34 cellular contexts compared by ENCODE assay signal in genomic region chr12:25082628-25083027, GRCh38.
"Had no signal": no experiment of that assay in that cellular context is flagged by ENCODE, and none has a peak within 500 bp of the region (broad histone marks: within the 10 kb centered on the region; RNA-seq: fewer than 3 reads in every experiment).

No MANE protein-coding gene starts in this region.

- H3K27ac Mint-ChIP-seq: activated B cell treated with CpG ODN at 0.5 μM for 24 hours; activated CD8-positive, alpha-beta T cell treated with anti-CD3 and anti-CD28 coated beads for 36 hours; activated naive CD4-positive, alpha-beta T cell treated with anti-CD3 and anti-CD28 coated beads for 36 hours; activated naive CD4-positive, alpha-beta T cell treated with anti-CD3 and anti-CD28 coated beads, Interleukin-2, amount 50 U/mL, for 24 hours; activated naive CD8-positive, alpha-beta T cell treated with anti-CD3 and anti-CD28 coated beads for 36 hours; activated naive CD8-positive, alpha-beta T cell treated with anti-CD3 and anti-CD28 coated beads, Interleukin-2, amount 50 U/mL, for 24 hours; activated T-helper 17 cell treated with anti-CD3 and anti-CD28 coated beads, Interleukin-2, amount 50 U/mL, for 72 hours; effector memory CD8-positive, alpha-beta T cell; T-helper 17 cell; T-helper 2 cell treated with Interferon-gamma antibody and Interleukin-4, amounts not matched to agents 5 μg/mL and 100 μg/mL, for 36 hours had no signal

- H3K27ac ChIP-seq: adrenal gland, body of pancreas, esophagus muscularis mucosa, foreskin keratinocyte, gastrocnemius medialis, heart left ventricle, WERI-Rb-1 had no signal

- ATAC-seq: activated CD4-positive, CD25-positive, alpha-beta regulatory T cell treated with anti-CD3 and anti-CD28 coated beads, Interleukin-2, amount 50 U/mL, for 24 hours; activated CD8-positive, alpha-beta T cell treated with anti-CD3 and anti-CD28 coated beads for 36 hours; activated naive CD8-positive, alpha-beta T cell treated with anti-CD3 and anti-CD28 coated beads, Interleukin-2, amount 50 U/mL, for 24 hours; activated T-cell treated with anti-CD3 and anti-CD28 coated beads, Interleukin-2, amount 50 U/mL, for 4 hours; activated T-helper 17 cell treated with anti-CD3 and anti-CD28 coated beads, Interleukin-2, amount 50 U/mL, for 72 hours; body of pancreas; effector memory CD8-positive, alpha-beta T cell; foreskin keratinocyte; gastrocnemius medialis; heart left ventricle; T-helper 17 cell had no signal

- H3K9me3 ChIP-seq: adrenal gland, body of pancreas, esophagus muscularis mucosa, gastrocnemius medialis, heart left ventricle had no signal

- H3K9me3 Mint-ChIP-seq: activated B cell treated with CpG ODN at 0.5 μM for 24 hours; activated CD8-positive, alpha-beta T cell treated with anti-CD3 and anti-CD28 coated beads for 36 hours; activated naive CD4-positive, alpha-beta T cell treated with anti-CD3 and anti-CD28 coated beads for 36 hours; activated naive CD4-positive, alpha-beta T cell treated with anti-CD3 and anti-CD28 coated beads, Interleukin-2, amount 50 U/mL, for 24 hours; activated naive CD8-positive, alpha-beta T cell treated with anti-CD3 and anti-CD28 coated beads for 36 hours; activated naive CD8-positive, alpha-beta T cell treated with anti-CD3 and anti-CD28 coated beads, Interleukin-2, amount 50 U/mL, for 24 hours; activated T-cell treated with anti-CD3 and anti-CD28 coated beads, Interleukin-2, amount 50 U/mL, for 4 hours; activated T-helper 17 cell treated with anti-CD3 and anti-CD28 coated beads, Interleukin-2, amount 50 U/mL, for 72 hours; effector memory CD8-positive, alpha-beta T cell; T-helper 2 cell treated with Interferon-gamma antibody and Interleukin-4, amounts not matched to agents 5 μg/mL and 100 μg/mL, for 36 hours had no signal

- H3K27me3 ChIP-seq: adrenal gland, body of pancreas, esophagus muscularis mucosa, foreskin keratinocyte, gastrocnemius medialis, heart left ventricle had no signal

- DNase-seq: activated B cell treated with CpG ODN at 0.5 μM for 24 hours; activated CD4-positive, alpha-beta T cell treated with anti-CD3 and anti-CD28 coated beads for 48 hours; activated CD4-positive, alpha-beta T cell treated with anti-CD3 and anti-CD28 coated beads, Interleukin-2, amount 50 U/mL, for 1 hour; activated CD4-positive, alpha-beta T cell treated with anti-CD3 and anti-CD28 coated beads, Interleukin-2, amount 50 U/mL, for 48 hours; activated CD8-positive, alpha-beta memory T cell treated with anti-CD3 and anti-CD28 coated beads for 24 hours; activated CD8-positive, alpha-beta T cell treated with anti-CD3 and anti-CD28 coated beads for 36 hours; activated effector memory CD4-positive, alpha-beta T cell treated with Interleukin-2 at 50 U/mL for 16 hours; activated gamma-delta T cell treated with Interleukin-2 at 50 U/mL for 16 hours; activated naive CD4-positive, alpha-beta T cell treated with anti-CD3 and anti-CD28 coated beads for 36 hours; activated naive CD8-positive, alpha-beta T cell treated with anti-CD3 and anti-CD28 coated beads for 36 hours; activated naive CD8-positive, alpha-beta T cell treated with anti-CD3 and anti-CD28 coated beads, Interleukin-2, amount 50 U/mL, for 24 hours; activated T-cell treated with anti-CD3 and anti-CD28 coated beads, Interleukin-2, amount 50 U/mL, for 4 hours; adrenal gland; amygdala; aorta; body of pancreas; caudate nucleus; cortex of kidney; effector CD4-positive, alpha-beta T cell; effector memory CD8-positive, alpha-beta T cell; erythroblast; foreskin keratinocyte; gastrocnemius medialis; glutamatergic neuron; heart left ventricle; T-helper 17 cell; T1000; WERI-Rb-1 had no signal

- H3K4me3 Mint-ChIP-seq: activated B cell treated with CpG ODN at 0.5 μM for 24 hours; activated CD8-positive, alpha-beta T cell treated with anti-CD3 and anti-CD28 coated beads for 36 hours; activated naive CD4-positive, alpha-beta T cell treated with anti-CD3 and anti-CD28 coated beads for 36 hours; activated naive CD4-positive, alpha-beta T cell treated with anti-CD3 and anti-CD28 coated beads, Interleukin-2, amount 50 U/mL, for 24 hours; activated naive CD8-positive, alpha-beta T cell treated with anti-CD3 and anti-CD28 coated beads for 36 hours; activated naive CD8-positive, alpha-beta T cell treated with anti-CD3 and anti-CD28 coated beads, Interleukin-2, amount 50 U/mL, for 24 hours; activated T-cell treated with anti-CD3 and anti-CD28 coated beads, Interleukin-2, amount 50 U/mL, for 4 hours; activated T-helper 17 cell treated with anti-CD3 and anti-CD28 coated beads, Interleukin-2, amount 50 U/mL, for 72 hours; effector memory CD8-positive, alpha-beta T cell; T-helper 17 cell; T-helper 2 cell treated with Interferon-gamma antibody and Interleukin-4, amounts not matched to agents 5 μg/mL and 100 μg/mL, for 36 hours had no signal

- H3K36me3 ChIP-seq: adrenal gland, esophagus muscularis mucosa, gastrocnemius medialis, WERI-Rb-1 had no signal

- H3K27me3 Mint-ChIP-seq: activated B cell treated with CpG ODN at 0.5 μM for 24 hours; activated CD8-positive, alpha-beta T cell treated with anti-CD3 and anti-CD28 coated beads for 36 hours; activated naive CD4-positive, alpha-beta T cell treated with anti-CD3 and anti-CD28 coated beads, Interleukin-2, amount 50 U/mL, for 24 hours; activated naive CD8-positive, alpha-beta T cell treated with anti-CD3 and anti-CD28 coated beads for 36 hours; activated naive CD8-positive, alpha-beta T cell treated with anti-CD3 and anti-CD28 coated beads, Interleukin-2, amount 50 U/mL, for 24 hours; activated T-helper 17 cell treated with anti-CD3 and anti-CD28 coated beads, Interleukin-2, amount 50 U/mL, for 72 hours; effector memory CD8-positive, alpha-beta T cell; T-helper 17 cell had no signal

- H3K4me1 Mint-ChIP-seq: activated T-helper 17 cell treated with anti-CD3 and anti-CD28 coated beads, Interleukin-2, amount 50 U/mL, for 72 hours had no signal

- H3K4me3 ChIP-seq: adrenal gland, body of pancreas, esophagus muscularis mucosa, gastrocnemius medialis, heart left ventricle had no signal

- FAIRE-seq: colon had no signal

- H3K4me1 ChIP-seq: adrenal gland, body of pancreas, esophagus muscularis mucosa, foreskin keratinocyte, gastrocnemius medialis had no signal
